ENCODE assay signal across 11 cellular contexts in the genomic region with DNA sequence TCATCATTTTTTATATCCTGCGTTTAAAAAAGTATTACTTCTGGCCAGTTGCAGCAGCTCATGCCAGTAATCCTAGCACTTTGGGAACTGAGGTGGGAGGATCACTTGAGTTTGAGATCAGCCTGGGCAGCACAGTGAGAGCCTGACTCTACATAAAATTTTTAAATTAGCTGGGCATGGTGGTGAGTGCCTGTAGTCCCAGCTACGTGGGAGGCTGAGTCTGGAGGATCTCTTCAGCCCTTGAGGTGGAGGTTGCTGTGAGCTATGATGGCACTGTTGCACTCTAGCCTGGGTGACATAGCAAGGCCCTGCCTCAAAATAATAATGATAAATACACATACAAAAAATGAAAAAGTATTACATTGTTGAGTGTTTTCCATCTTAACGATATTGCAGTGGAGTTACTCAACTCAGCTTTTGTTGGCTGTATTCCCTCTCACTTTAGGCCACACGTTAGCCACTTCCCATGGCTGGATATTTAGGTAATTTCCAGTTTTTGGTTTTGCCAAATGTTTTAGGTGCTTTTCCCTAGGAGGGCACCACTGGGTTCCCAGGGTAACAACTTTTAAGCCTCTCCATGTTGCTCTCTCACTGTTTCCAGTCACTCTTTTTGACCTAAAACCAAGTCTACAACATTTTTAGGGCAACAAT. TPM values are rescaled to one million over a fixed set of nuclear protein-coding genes. Genes with fewer than 3 reads are reported as not detected.
A peak's percentile ranks its signal among the peaks of the same experiment; 100 is the strongest.
DNase-seq lines count a peak whose midpoint lies in the region; ATAC-seq and TF ChIP-seq lines count a peak whose summit lies in the region.
"Had no signal": no experiment of that assay in that cellular context is flagged by ENCODE, and none has a peak within 500 bp of the region (broad histone marks: within the 10 kb centered on the region; RNA-seq: fewer than 3 reads in every experiment).

No MANE protein-coding gene starts in this region.

- H3K27me3 ChIP-seq in ACC112 (ENCODE audit: insufficient read depth, low read length) (no peaks in the 10 kb centered on the region), SJCRH30 (no peaks in the 10 kb centered on the region), esophagus (ENCODE audit: control insufficient read depth in 1 of 2, insufficient read depth in 2 of 2, low read length in 2 of 2) (no peaks in the 10 kb centered on the region)
- H3K27me3 ChIP-seq: BLaER1 treated with 17β-estradiol and CSF1 and Interleukin-3, amounts not matched to agents 10 nM and 100 nM had no signal

- no peak overlapping the region for H3K27ac Mint-ChIP-seq in activated T-cell treated with anti-CD3 and anti-CD28 coated beads, Interleukin-2, amount 50 U/mL, for 24 hours
- H3K27ac Mint-ChIP-seq in activated T-cell treated with anti-CD3 and anti-CD28 coated beads, Interleukin-2, amount 50 U/mL, for 72 hours, result no peak overlapping the region
- H3K27ac Mint-ChIP-seq: activated CD4-positive, alpha-beta T cell treated with anti-CD3 and anti-CD28 coated beads, Interleukin-2, amount 10 ng/mL, durations not matched to agents 7 days and 5 days; stimulated activated effector memory CD8-positive, alpha-beta T cell treated with anti-CD3 and anti-CD28 coated beads, Interleukin-12 subunit alpha, Interleukin-12 subunit beta, amount 100 ng/mL, for 72 hours had no signal

- H3K4me3 Mint-ChIP-seq in activated T-cell treated with anti-CD3 and anti-CD28 coated beads, Interleukin-2, amount 50 U/mL, for 24 hours, result no peak overlapping the region
- H3K4me3 Mint-ChIP-seq in activated T-cell treated with anti-CD3 and anti-CD28 coated beads, Interleukin-2, amount 50 U/mL, for 72 hours, result no peak overlapping the region
- H3K4me3 Mint-ChIP-seq: activated CD4-positive, alpha-beta T cell treated with anti-CD3 and anti-CD28 coated beads, Interleukin-2, amount 10 ng/mL, durations not matched to agents 7 days and 5 days; stimulated activated effector memory CD8-positive, alpha-beta T cell treated with anti-CD3 and anti-CD28 coated beads, Interleukin-12 subunit alpha, Interleukin-12 subunit beta, amount 100 ng/mL, for 72 hours had no signal

- peaks cover 62% of the 10 kb centered on the region for H3K79me2 ChIP-seq in ACC112 (ENCODE audit: control insufficient read depth, insufficient read depth, low read length, unreplicated experiment)

- no peaks in the 10 kb centered on the region for H3K36me3 ChIP-seq in ACC112 (ENCODE audit: insufficient read depth, low read length)
- no peaks in the 10 kb centered on the region for H3K36me3 ChIP-seq in SJCRH30
- no peaks in the 10 kb centered on the region for H3K36me3 ChIP-seq in esophagus (ENCODE audit: control insufficient read depth in 2 of 2, insufficient read depth in 2 of 2, low read length in 1 of 2)
- H3K36me3 ChIP-seq: BLaER1 treated with 17β-estradiol and CSF1 and Interleukin-3, amounts not matched to agents 10 nM and 100 nM had no signal

- ATAC-seq in omental fat pad (ENCODE audit: low FRiP score) (peak; percentile 34), HG03045 (IDR thresholded peaks at IDR 0.05; ENCODE audit: unreplicated experiment) (no peak)
- no peak for ATAC-seq in activated T-cell treated with anti-CD3 and anti-CD28 coated beads, Interleukin-2, amount 50 U/mL, for 72 hours (replicated peaks in 1 of 2)
- ATAC-seq: stimulated activated effector memory CD8-positive, alpha-beta T cell treated with anti-CD3 and anti-CD28 coated beads, Interleukin-12 subunit alpha, Interleukin-12 subunit beta, amount 100 ng/mL, for 72 hours had no signal

- no peaks in the 10 kb centered on the region for H3K9me3 Mint-ChIP-seq in activated T-cell treated with anti-CD3 and anti-CD28 coated beads, Interleukin-2, amount 50 U/mL, for 24 hours
- no peaks in the 10 kb centered on the region for H3K9me3 Mint-ChIP-seq in activated T-cell treated with anti-CD3 and anti-CD28 coated beads, Interleukin-2, amount 50 U/mL, for 72 hours
- H3K9me3 Mint-ChIP-seq: activated CD4-positive, alpha-beta T cell treated with anti-CD3 and anti-CD28 coated beads, Interleukin-2, amount 10 ng/mL, durations not matched to agents 7 days and 5 days; stimulated activated effector memory CD8-positive, alpha-beta T cell treated with anti-CD3 and anti-CD28 coated beads, Interleukin-12 subunit alpha, Interleukin-12 subunit beta, amount 100 ng/mL, for 72 hours had no signal

- peaks cover 11% of the 10 kb centered on the region for H3K4me1 Mint-ChIP-seq in activated T-cell treated with anti-CD3 and anti-CD28 coated beads, Interleukin-2, amount 50 U/mL, for 24 hours (ENCODE audit: low read depth)
- H3K4me1 Mint-ChIP-seq in activated T-cell treated with anti-CD3 and anti-CD28 coated beads, Interleukin-2, amount 50 U/mL, for 72 hours (ENCODE audit: low read depth), result peaks cover 9% of the 10 kb centered on the region

- DNase-seq in SJCRH30 (no peak), omental fat pad (ENCODE audit: low spot score) (no peak), NCI-H1417 treated with DMSO at 0.1 percent for 48 hours (lab: John Stamatoyannopoulos, UW) (no peak)
- DNase-seq in activated T-cell treated with anti-CD3 and anti-CD28 coated beads, Interleukin-2, amount 50 U/mL, for 24 hours, result no peak
- DNase-seq in activated T-cell treated with anti-CD3 and anti-CD28 coated beads, Interleukin-2, amount 50 U/mL, for 72 hours, result no peak
- DNase-seq: activated CD4-positive, alpha-beta T cell treated with anti-CD3 and anti-CD28 coated beads, Interleukin-2, amount 10 ng/mL, durations not matched to agents 7 days and 5 days had no signal

- no peaks in the 10 kb centered on the region for H3K36me3 Mint-ChIP-seq in activated T-cell treated with anti-CD3 and anti-CD28 coated beads, Interleukin-2, amount 50 U/mL, for 24 hours (ENCODE audit: low read depth)
- H3K36me3 Mint-ChIP-seq in activated T-cell treated with anti-CD3 and anti-CD28 coated beads, Interleukin-2, amount 50 U/mL, for 72 hours (ENCODE audit: insufficient read depth in 2 of 2), result no peaks in the 10 kb centered on the region
- H3K36me3 Mint-ChIP-seq: stimulated activated effector memory CD8-positive, alpha-beta T cell treated with anti-CD3 and anti-CD28 coated beads, Interleukin-12 subunit alpha, Interleukin-12 subunit beta, amount 100 ng/mL, for 72 hours had no signal

- no peak for TF ChIP-seq CTCF in omental fat pad (IDR thresholded peaks at IDR 0.05)

- H3K9me3 ChIP-seq in SJCRH30 (replicated peaks), result no peaks in the 10 kb centered on the region
- no peaks in the 10 kb centered on the region for H3K9me3 ChIP-seq in esophagus (ENCODE audit: control insufficient read depth in 2 of 2, insufficient read depth in 1 of 2, low read depth in 1 of 2, low read length in 1 of 2)
- H3K9me3 ChIP-seq: BLaER1 treated with 17β-estradiol and CSF1 and Interleukin-3, amounts not matched to agents 10 nM and 100 nM had no signal

- no peak overlapping the region for H2AFZ ChIP-seq in ACC112 (ENCODE audit: low read length, unreplicated experiment)

- no peaks in the 10 kb centered on the region for H3K27me3 Mint-ChIP-seq in activated T-cell treated with anti-CD3 and anti-CD28 coated beads, Interleukin-2, amount 50 U/mL, for 24 hours
- no peaks in the 10 kb centered on the region for H3K27me3 Mint-ChIP-seq in activated T-cell treated with anti-CD3 and anti-CD28 coated beads, Interleukin-2, amount 50 U/mL, for 72 hours (ENCODE audit: low read depth)
- H3K27me3 Mint-ChIP-seq: activated CD4-positive, alpha-beta T cell treated with anti-CD3 and anti-CD28 coated beads, Interleukin-2, amount 10 ng/mL, durations not matched to agents 7 days and 5 days had no signal

- H3K4me1 ChIP-seq in ACC112 (ENCODE audit: control insufficient read depth, insufficient read depth, low read length, unreplicated experiment) (peaks cover 34% of the 10 kb centered on the region), SJCRH30 (peaks cover 30% of the 10 kb centered on the region), esophagus (ENCODE audit: control insufficient read depth in 2 of 2, insufficient read depth in 2 of 2, low read length in 1 of 2) (peaks cover 7 to 12% of the 10 kb centered on the region in 2 donors)

- 45 to 52% methylated on average over 4 of the region's 4 CpGs for WGBS in esophagus, 2 donors

- H3K27ac ChIP-seq in ACC112 (ENCODE audit: low read depth, low read length) (peak overlapping the region; percentile 78), SJCRH30 (peak overlapping the region; percentile 81), esophagus (ENCODE audit: low read depth in 2 of 2, low read length in 1 of 2) (peak overlapping the region; percentile 40 to 88)
- H3K27ac ChIP-seq: BLaER1 treated with 17β-estradiol and CSF1 and Interleukin-3, amounts not matched to agents 10 nM and 100 nM had no signal

- H3K4me3 ChIP-seq in ACC112 (ENCODE audit: low read depth, low read length) (0 out of 2 replicates have a peak overlapping the region, but pooled peaks have one; percentile 22), SJCRH30 (no peak overlapping the region), esophagus (ENCODE audit: low read depth in 1 of 2, low read length in 2 of 2) (no peak overlapping the region)
- H3K4me3 ChIP-seq: BLaER1 treated with 17β-estradiol and CSF1 and Interleukin-3, amounts not matched to agents 10 nM and 100 nM had no signal

RNA-seq across cellular contexts. Expression of a gene that starts 20.6 kb away (rescaled TPM):
- 14.7 and 14.9 TPM in 2 replicates for total RNA-seq in SJCRH30 (2014; rRNA removed; shearing (Covaris generic))
- 10 to 100 TPM; 14.7 to 15.7 TPM for polyA plus RNA-seq in esophagus
- total RNA-seq in omental fat pad, result 10 to 100 TPM; 10.4 to 61.6 (median 20.7) TPM
- total RNA-seq in activated T-cell treated with anti-CD3 and anti-CD28 coated beads, Interleukin-2, amount 50 U/mL, for 72 hours, result 1 to 10 TPM; 1.0 to 1.6 TPM
- total RNA-seq: activated CD4-positive, alpha-beta T cell treated with anti-CD3 and anti-CD28 coated beads, Interleukin-2, amount 10 ng/mL, durations not matched to agents 7 days and 5 days had no signal
